In genomic region chrX:10615931-10616780, GRCh38 we compare ENCODE assay signal across 7 cellular contexts. TPM values are rescaled to one million over a fixed set of nuclear protein-coding genes. Genes with fewer than 3 reads are reported as not detected.
DNase-seq lines count a peak whose midpoint lies in the region; FAIRE-seq and TF ChIP-seq lines count a peak whose summit lies in the region.

No MANE protein-coding gene starts in this region.

- H3K4me3 ChIP-seq in GM12864 (ENCODE audit: low read depth, low read length) (no peak overlapping the region), adipocyte (ENCODE audit: low read length) (peak overlapping the region; percentile 68), hepatocyte (no peak overlapping the region), smooth muscle cell (peak overlapping the region; percentile 29)

- peak overlapping the region; percentile 11 for H3K27ac ChIP-seq in hepatocyte
- H3K27ac ChIP-seq in smooth muscle cell (ENCODE audit: low read depth) = peak overlapping the region; percentile 94

- H3K9ac ChIP-seq in adipocyte (ENCODE audit: low read length) = peak overlapping the region; percentile 42
- H3K9ac ChIP-seq in smooth muscle cell (ENCODE audit: low read depth) = peak overlapping the region; percentile 90

- no peaks in the 10 kb centered on the region for H3F3A ChIP-seq in smooth muscle cell (ENCODE audit: low read depth)

- no peak for FAIRE-seq in HTR-8/SVneo (lab: Jason Lieb, UNC)

- no peaks in the 10 kb centered on the region for H3K9me3 ChIP-seq in adipocyte (ENCODE audit: control insufficient read depth, low read length)
- no peaks in the 10 kb centered on the region for H3K9me3 ChIP-seq in hepatocyte (ENCODE audit: low read depth)
- no peaks in the 10 kb centered on the region for H3K9me3 ChIP-seq in smooth muscle cell (replicated peaks; ENCODE audit: low read depth)

- DNase-seq in GM12864 (ENCODE audit: low read depth) (no peak), GOT3 (lab: John Stamatoyannopoulos, UW) (peak; percentile 24), NCI-H1417 treated with DMSO at 0.1 percent for 48 hours (lab: John Stamatoyannopoulos, UW) (peak; percentile 15), adipocyte (ENCODE audit: low read depth) (peak; percentile 73), hepatocyte (ENCODE audit: low spot score) (peak; percentile 61), smooth muscle cell (lab: John Stamatoyannopoulos, UW; ENCODE audit: unreplicated experiment) (no peak), HTR-8/SVneo (ENCODE audit: insufficient read length, low spot score) (no peak)

- H3K9me2 ChIP-seq in hepatocyte (replicated peaks; ENCODE audit: insufficient read depth) = no peaks in the 10 kb centered on the region

- peak overlapping the region; percentile 83 for H3K4me2 ChIP-seq in hepatocyte
- peak overlapping the region; percentile 87 for H3K4me2 ChIP-seq in smooth muscle cell

- peak overlapping the region; percentile 17 for H2AFZ ChIP-seq in hepatocyte
- no peak overlapping the region for H2AFZ ChIP-seq in smooth muscle cell (ENCODE audit: low read depth)

- 47% methylated on average over 14 of the region's 14 CpGs for WGBS in hepatocyte (ENCODE audit: low lambda C conversion rate, missing lambda C conversion rate)
- WGBS in smooth muscle cell (ENCODE audit: low lambda C conversion rate) = 31% methylated on average over 14 of the region's 14 CpGs

- H3K4me1 ChIP-seq in adipocyte (ENCODE audit: control insufficient read depth, insufficient read depth, low read length) (peaks cover 32% of the 10 kb centered on the region), hepatocyte (ENCODE audit: insufficient read depth) (peaks cover 16% of the 10 kb centered on the region), smooth muscle cell (ENCODE audit: low read depth) (peaks cover 36% of the 10 kb centered on the region)

- H3K27me3 ChIP-seq in adipocyte (replicated peaks; ENCODE audit: control insufficient read depth, insufficient read depth, low read length) (no peaks in the 10 kb centered on the region), hepatocyte (no peaks in the 10 kb centered on the region), smooth muscle cell (ENCODE audit: low read depth) (no peaks in the 10 kb centered on the region)

- H4K20me1 ChIP-seq in hepatocyte (ENCODE audit: insufficient read depth, poor library complexity, severe bottlenecking) = peaks cover 3% of the 10 kb centered on the region
- H4K20me1 ChIP-seq in smooth muscle cell (ENCODE audit: low read depth) = no peaks in the 10 kb centered on the region

- H3K36me3 ChIP-seq in adipocyte (ENCODE audit: control insufficient read depth, insufficient read depth, low read length, severe bottlenecking) (no peaks in the 10 kb centered on the region), hepatocyte (replicated peaks; ENCODE audit: insufficient read depth, low read depth) (no peaks in the 10 kb centered on the region), smooth muscle cell (ENCODE audit: low read depth) (no peaks in the 10 kb centered on the region)

- peaks cover 49% of the 10 kb centered on the region for H3K79me2 ChIP-seq in hepatocyte
- H3K79me2 ChIP-seq in smooth muscle cell (ENCODE audit: low read depth) = peaks cover 27% of the 10 kb centered on the region

- peak; percentile 54 for TF ChIP-seq CTCF in GM12864 (IDR thresholded peaks at IDR 0.05; ENCODE audit: low read depth, low read length, missing control alignments)
- peak; percentile 63 for TF ChIP-seq CTCF in hepatocyte (IDR thresholded peaks at IDR 0.05; ENCODE audit: poor library complexity)
- TF ChIP-seq CTCF in smooth muscle cell (IDR thresholded peaks at IDR 0.05; ENCODE audit: borderline replicate concordance, insufficient read depth, poor library complexity, severe bottlenecking) = peak; percentile 51

RNA-seq across cellular contexts. Expression of gene MID1, which starts 4.2 kb away (rescaled TPM):
- total RNA-seq in hepatocyte (21.1 and 23.0 TPM in 2 replicates), smooth muscle cell (41.1 and 45.2 TPM in 2 replicates)
- polyA plus RNA-seq in hepatocyte (21.3 and 25.9 TPM in 2 replicates), smooth muscle cell (22.6 and 46.6 TPM in 2 replicates)

Comparison
In these comparisons a context has a peak if more than half of its experiments do, and no peak if none do; other contexts are left out.
1. DNase-seq: peak in GOT3 (single experiment), NCI-H1417 treated with DMSO at 0.1 percent for 48 hours (single experiment), adipocyte (single experiment) and hepatocyte (single experiment); none in GM12864 (single experiment), smooth muscle cell (single experiment) and HTR-8/SVneo (single experiment).
2. H3K4me3 ChIP-seq: peak in adipocyte (single experiment) and smooth muscle cell (single experiment); none in GM12864 (single experiment) and hepatocyte (single experiment).
3. Peak in every context shown above with its lines, with median percentiles within 50 percentile points of each other: CTCF ChIP-seq.